ENCODE assay signal across 22 cellular contexts in the genomic region with DNA sequence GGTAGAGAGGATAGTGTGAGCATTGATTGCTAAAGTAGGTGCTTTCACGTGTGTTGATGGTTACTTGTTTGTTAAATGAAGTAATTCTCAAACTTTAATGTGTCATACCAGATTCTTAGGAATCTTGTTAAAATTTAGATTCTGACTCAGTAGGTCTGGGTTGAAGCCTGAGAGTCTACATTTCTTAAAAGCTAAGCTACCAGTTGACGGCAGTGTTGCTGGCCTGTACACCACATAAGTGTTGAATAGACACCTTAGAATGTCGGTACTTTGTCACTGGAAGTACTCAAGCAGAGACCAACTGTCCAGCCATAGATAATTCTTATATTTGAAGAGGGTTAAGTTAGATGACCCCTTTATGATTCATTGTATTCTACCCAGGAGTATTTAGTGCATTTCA.
"Had no signal": no experiment of that assay in that cellular context is flagged by ENCODE, and none has a peak within 500 bp of the region (broad histone marks: within the 10 kb centered on the region; RNA-seq: fewer than 3 reads in every experiment).

No MANE protein-coding gene starts in this region.

- ATAC-seq: SK-N-SH treated with all-trans-retinoic acid at 6 μM for 48 hours had no signal

- H3K9me3 ChIP-seq: MG63, SJSA1 had no signal

- H3K4me3 ChIP-seq: MG63, SJSA1 had no signal

- H3K27ac ChIP-seq: SJSA1 had no signal

- H3K36me3 ChIP-seq: SJSA1 had no signal

- DNase-seq: IMR-90, Karpas-422, KG1, MG63, NCI-H1092, NCI-H1105 treated with DMSO at 0.1 percent for 48 hours, NCI-H1417 treated with DMSO at 0.1 percent for 48 hours, NCI-H146, NCI-H1694 treated with DMSO at 0.1 percent for 48 hours, NCI-H1930, NCI-H2081, NCI-H2107, NCI-H226, NCI-H510A, NCI-H524 treated with DMSO at 0.1 percent for 48 hours, NCI-H69, NCI-H774, Right ventricle myocardium superior, RPMI8226, SIG-M5 had no signal

- H3K27me3 ChIP-seq: MG63, SJSA1 had no signal

- H3K4me1 ChIP-seq: SJSA1 had no signal
